In genomic region chr7:121752706-121753105, GRCh38 we compare ENCODE assay signal across 8 cellular contexts.
DNase-seq lines count a peak whose midpoint lies in the region; ATAC-seq and TF ChIP-seq lines count a peak whose summit lies in the region.

No MANE protein-coding gene starts in this region.

- no peaks in the 10 kb centered on the region for H3K4me1 Mint-ChIP-seq in T-helper 2 cell treated with Interferon-gamma antibody and Interleukin-4, amounts not matched to agents 5 μg/mL and 100 μg/mL, for 36 hours (ENCODE audit: low read depth)

- ATAC-seq in Right ventricle myocardium inferior (no peak), HG03469 (IDR thresholded peaks at IDR 0.05; ENCODE audit: unreplicated experiment) (no peak)

- TF ChIP-seq CTCF in DOHH2 (IDR thresholded peaks at IDR 0.05; ENCODE audit: low read depth, low read length, poor library complexity, severe bottlenecking) (peak; percentile 53), astrocyte of the spinal cord (IDR thresholded peaks at IDR 0.05; ENCODE audit: low read depth, low read length) (peak; percentile 45)

- H3K4me3 Mint-ChIP-seq in T-helper 2 cell treated with Interferon-gamma antibody and Interleukin-4, amounts not matched to agents 5 μg/mL and 100 μg/mL, for 36 hours, result no peak overlapping the region

- no peaks in the 10 kb centered on the region for H3K27me3 Mint-ChIP-seq in T-helper 2 cell treated with Interferon-gamma antibody and Interleukin-4, amounts not matched to agents 5 μg/mL and 100 μg/mL, for 36 hours (ENCODE audit: low read depth)

- H3K18ac ChIP-seq in mesendoderm (ENCODE audit: low read length), result no peak overlapping the region

- H3K27me3 ChIP-seq in DOHH2 (ENCODE audit: control insufficient read depth, low read length) (peaks cover 12% of the 10 kb centered on the region; the same call in 1 of the 2 replicates), mesendoderm (ENCODE audit: insufficient read depth, low read length, poor library complexity) (no peaks in the 10 kb centered on the region)

- no peaks in the 10 kb centered on the region for H3K9me2 ChIP-seq in DOHH2 (replicated peaks; ENCODE audit: control insufficient read depth, low read length)

- no CpG with 5 or more reads among the region's 4 CpGs for WGBS in mesendoderm (ENCODE audit: extremely low coverage, insufficient coverage, low lambda C conversion rate)

- no peak overlapping the region for H3K4me2 ChIP-seq in DOHH2 (ENCODE audit: low read length)
- H3K4me2 ChIP-seq in mesendoderm (ENCODE audit: low read length), result no peak overlapping the region

- H3K79me1 ChIP-seq in mesendoderm (ENCODE audit: low read length), result no peaks in the 10 kb centered on the region

- no peak overlapping the region for H3K4ac ChIP-seq in mesendoderm (ENCODE audit: low read depth, low read length)

- no peaks in the 10 kb centered on the region for H3K36me3 Mint-ChIP-seq in T-helper 2 cell treated with Interferon-gamma antibody and Interleukin-4, amounts not matched to agents 5 μg/mL and 100 μg/mL, for 36 hours (ENCODE audit: low read depth)

- no peaks in the 10 kb centered on the region for H3K9me3 Mint-ChIP-seq in T-helper 2 cell treated with Interferon-gamma antibody and Interleukin-4, amounts not matched to agents 5 μg/mL and 100 μg/mL, for 36 hours

- peak; percentile 4 for DNase-seq in KBM-7
- peak; percentile 15 for DNase-seq in astrocyte of the spinal cord (ENCODE audit: low read depth, low spot score)
- peak; percentile 49 for DNase-seq in mesendoderm
- DNase-seq in Right ventricle myocardium inferior (ENCODE audit: missing footprints), result no peak
- no peak for DNase-seq in activated CD4-positive, alpha-beta T cell treated with anti-CD3 and anti-CD28 coated beads, Interleukin-2, amount 50 U/mL, for 48 hours
- no peak for DNase-seq in T-helper 2 cell treated with Interferon-gamma antibody and Interleukin-4, amounts not matched to agents 5 μg/mL and 100 μg/mL, for 36 hours (ENCODE audit: low spot score)

- intact Hi-C loops in Right ventricle myocardium inferior (cut with DNase I), result loop anchor here (10.0 kb wide), 1 partner anchor 242 kb away; no protein-coding TSS in a partner anchor

- H3K9me3 ChIP-seq in DOHH2 (ENCODE audit: control insufficient read depth, insufficient read depth, low read length), result no peaks in the 10 kb centered on the region

- no peak overlapping the region for H3K23ac ChIP-seq in mesendoderm (ENCODE audit: low read length)

- no peak overlapping the region for H4K8ac ChIP-seq in mesendoderm (ENCODE audit: low read depth, low read length)

- no peak overlapping the region for H3K9ac ChIP-seq in mesendoderm (ENCODE audit: low read length)

- H3K27ac ChIP-seq in DOHH2 (ENCODE audit: low read depth, low read length) (no peak overlapping the region), mesendoderm (ENCODE audit: low read depth, low read length) (no peak overlapping the region)

- H3K4me1 ChIP-seq in DOHH2 (ENCODE audit: control insufficient read depth, low read length) (no peaks in the 10 kb centered on the region), mesendoderm (ENCODE audit: control insufficient read depth, low read depth, low read length) (no peaks in the 10 kb centered on the region)

- H3K27ac Mint-ChIP-seq in T-helper 2 cell treated with Interferon-gamma antibody and Interleukin-4, amounts not matched to agents 5 μg/mL and 100 μg/mL, for 36 hours, result no peak overlapping the region

- H3F3A ChIP-seq in DOHH2 (ENCODE audit: control insufficient read depth, insufficient read depth), result no peaks in the 10 kb centered on the region

- no peak overlapping the region for H2BK120ac ChIP-seq in mesendoderm (ENCODE audit: low read depth, low read length)

- H2AK5ac ChIP-seq in mesendoderm (ENCODE audit: low read length), result no peak overlapping the region

- H2BK5ac ChIP-seq in mesendoderm (ENCODE audit: low read length), result no peak overlapping the region

- no peaks in the 10 kb centered on the region for H3K36me3 ChIP-seq in DOHH2 (ENCODE audit: control insufficient read depth, low read length)
- H3K36me3 ChIP-seq in mesendoderm (ENCODE audit: control insufficient read depth, insufficient read depth, low read length), result no peaks in the 10 kb centered on the region

- H3K56ac ChIP-seq in mesendoderm (ENCODE audit: low read length), result no peak overlapping the region

- no peaks in the 10 kb centered on the region for H4K20me1 ChIP-seq in DOHH2 (ENCODE audit: control insufficient read depth, insufficient read depth, low read depth, low read length)

- no peak overlapping the region for H4K5ac ChIP-seq in mesendoderm (ENCODE audit: low read length)

- H3K79me2 ChIP-seq in DOHH2 (ENCODE audit: control insufficient read depth, low read length) (no peaks in the 10 kb centered on the region), mesendoderm (ENCODE audit: control insufficient read depth, insufficient read depth, low read length) (no peaks in the 10 kb centered on the region)

- H2BK15ac ChIP-seq in mesendoderm (replicated peaks; ENCODE audit: low read depth), result no peak overlapping the region

- in situ Hi-C loops in KBM-7 (cut with MboI; ENCODE audit: low pct_unique_long_range_greater_than_20kb, low sequenced_read_pairs) (no loop called here), astrocyte of the spinal cord (cut with HindIII; ENCODE audit: low sequenced_read_pairs) (no loop called here)

- H3K4me3 ChIP-seq in DOHH2 (ENCODE audit: low read length) (no peak overlapping the region), astrocyte of the spinal cord (ENCODE audit: low read depth, low read length) (no peak overlapping the region), mesendoderm (ENCODE audit: low read length) (no peak overlapping the region)

Comparison
In these comparisons a context has a peak if more than half of its experiments do, and no peak if none do; other contexts are left out.
1. DNase-seq: peak in KBM-7 (single experiment), astrocyte of the spinal cord (single experiment) and mesendoderm (single experiment); none in Right ventricle myocardium inferior (single experiment), activated CD4-positive, alpha-beta T cell treated with anti-CD3 and anti-CD28 coated beads, Interleukin-2, amount 50 U/mL, for 48 hours (0 of 2) and T-helper 2 cell treated with Interferon-gamma antibody and Interleukin-4, amounts not matched to agents 5 μg/mL and 100 μg/mL, for 36 hours (single experiment).